Comparison of ENCODE assay signal across 1 cellular context in genomic region chr2:42598656-42599267, GRCh38.
TF ChIP-seq lines count a peak whose summit lies in the region.

No MANE protein-coding gene starts in this region.

TF ChIP-seq in WTC11, 78 proteins besides CTCF, POLR2A, EP300 and RAD21 (continued from another document):
- TF ChIP-seq PRDM15 (CRISPR knock-in tag; IDR thresholded peaks at IDR 0.05): no peak
- TF ChIP-seq NFYB (CRISPR knock-in tag; conservative IDR thresholded peaks at IDR 0.05; ENCODE audit: low read depth): no peak
- no peak for TF ChIP-seq FOXP4 (CRISPR knock-in tag; IDR thresholded peaks at IDR 0.05)
- no peak for TF ChIP-seq SMAD4 (CRISPR knock-in tag; IDR thresholded peaks at IDR 0.05)
- TF ChIP-seq ERG (CRISPR knock-in tag; IDR thresholded peaks at IDR 0.05): no peak
- TF ChIP-seq CBFB (CRISPR knock-in tag; IDR thresholded peaks at IDR 0.05; ENCODE audit: low read depth): no peak
- TF ChIP-seq ZNF219 (CRISPR knock-in tag; IDR thresholded peaks at IDR 0.05; ENCODE audit: borderline replicate concordance): no peak
- TF ChIP-seq E2F4 (CRISPR knock-in tag; IDR thresholded peaks at IDR 0.05; ENCODE audit: borderline replicate concordance, low read depth): no peak
